In genomic region chr15:45099549-45100165, GRCh38 we compare ENCODE assay signal across 2 cellular contexts.
TF ChIP-seq lines count a peak whose summit lies in the region.

No MANE protein-coding gene starts in this region.

TF ChIP-seq in HepG2, 621 proteins besides CTCF, POLR2A, EP300 and RAD21:
- TF ChIP-seq SRSF9 (IDR thresholded peaks at IDR 0.05; ENCODE audit: borderline replicate concordance, insufficient read depth, low read depth, low read length, poor library complexity, severe bottlenecking), result no peak
- no peak for TF ChIP-seq ZNF496 (CRISPR knock-in tag; IDR thresholded peaks at IDR 0.05; ENCODE audit: insufficient replicate concordance)
- TF ChIP-seq RFX5 (IDR thresholded peaks at IDR 0.05; ENCODE audit: low read depth, low read length), result no peak
- TF ChIP-seq FOXA1 (IDR thresholded peaks at IDR 0.05), result no peak
- TF ChIP-seq FOXA1 (CRISPR knock-in tag; IDR thresholded peaks at IDR 0.05), result no peak
- no peak for TF ChIP-seq NFYC (CRISPR knock-in tag; IDR thresholded peaks at IDR 0.05)
- no peak for TF ChIP-seq BORCS8-MEF2B (CRISPR knock-in tag; IDR thresholded peaks at IDR 0.05)
- no peak for TF ChIP-seq DDIT3 (CRISPR knock-in tag; IDR thresholded peaks at IDR 0.05)
- no peak for TF ChIP-seq GABPA (IDR thresholded peaks at IDR 0.05; ENCODE audit: low read depth, low read length)
- TF ChIP-seq GABPA (CRISPR knock-in tag; IDR thresholded peaks at IDR 0.05; ENCODE audit: low read depth), result no peak
- no peak for TF ChIP-seq ZNF713 (CRISPR knock-in tag; IDR thresholded peaks at IDR 0.05)
- no peak for TF ChIP-seq YEATS2 (CRISPR knock-in tag; IDR thresholded peaks at IDR 0.05; ENCODE audit: borderline replicate concordance)
- TF ChIP-seq ZNF589 (CRISPR knock-in tag; conservative IDR thresholded peaks at IDR 0.05), result no peak
- no peak for TF ChIP-seq SIX1 (CRISPR knock-in tag; IDR thresholded peaks at IDR 0.05; ENCODE audit: borderline replicate concordance)
- no peak for TF ChIP-seq GZF1 (CRISPR knock-in tag; IDR thresholded peaks at IDR 0.05)
- no peak for TF ChIP-seq NFIC (IDR thresholded peaks at IDR 0.05; ENCODE audit: low read length)
- TF ChIP-seq ZMYM3 (CRISPR knock-in tag; IDR thresholded peaks at IDR 0.05), result no peak
- no peak for TF ChIP-seq ZNF3 (CRISPR knock-in tag; IDR thresholded peaks at IDR 0.05)
- no peak for TF ChIP-seq FOSL1 (CRISPR knock-in tag; IDR thresholded peaks at IDR 0.05; ENCODE audit: borderline replicate concordance)

TF ChIP-seq in WTC11, 78 proteins besides CTCF, POLR2A, EP300 and RAD21:
- no peak for TF ChIP-seq CDX4 (CRISPR knock-in tag; IDR thresholded peaks at IDR 0.05; ENCODE audit: borderline replicate concordance)
- TF ChIP-seq ZBTB21 (CRISPR knock-in tag; IDR thresholded peaks at IDR 0.05; ENCODE audit: borderline replicate concordance), result no peak
- no peak for TF ChIP-seq TCF7 (CRISPR knock-in tag; IDR thresholded peaks at IDR 0.05; ENCODE audit: low read depth)
- TF ChIP-seq ZSCAN18 (CRISPR knock-in tag; IDR thresholded peaks at IDR 0.05), result no peak
- TF ChIP-seq CREM (CRISPR knock-in tag; IDR thresholded peaks at IDR 0.05), result no peak
- TF ChIP-seq IRF1 (CRISPR knock-in tag; IDR thresholded peaks at IDR 0.05), result no peak
- TF ChIP-seq ZNF263 (CRISPR knock-in tag; IDR thresholded peaks at IDR 0.05; ENCODE audit: low read depth), result no peak
- TF ChIP-seq AFF4 (CRISPR knock-in tag; IDR thresholded peaks at IDR 0.05; ENCODE audit: borderline replicate concordance), result no peak
- TF ChIP-seq PREB (CRISPR knock-in tag; IDR thresholded peaks at IDR 0.05; ENCODE audit: borderline replicate concordance), result no peak
- TF ChIP-seq MYBL2 (CRISPR knock-in tag; IDR thresholded peaks at IDR 0.05), result no peak
- no peak for TF ChIP-seq CREB1 (CRISPR knock-in tag; IDR thresholded peaks at IDR 0.05)
- no peak for TF ChIP-seq ZNF416 (CRISPR knock-in tag; IDR thresholded peaks at IDR 0.05)
- TF ChIP-seq MLX (CRISPR knock-in tag; IDR thresholded peaks at IDR 0.05), result no peak
- TF ChIP-seq ZBTB43 (CRISPR knock-in tag; IDR thresholded peaks at IDR 0.05), result no peak
- TF ChIP-seq JAZF1 (CRISPR knock-in tag; IDR thresholded peaks at IDR 0.05), result no peak
- no peak for TF ChIP-seq ZNF671 (CRISPR knock-in tag; IDR thresholded peaks at IDR 0.05)
TF ChIP-seq in WTC11: peak in this region for 0.
